In the genomic region with DNA sequence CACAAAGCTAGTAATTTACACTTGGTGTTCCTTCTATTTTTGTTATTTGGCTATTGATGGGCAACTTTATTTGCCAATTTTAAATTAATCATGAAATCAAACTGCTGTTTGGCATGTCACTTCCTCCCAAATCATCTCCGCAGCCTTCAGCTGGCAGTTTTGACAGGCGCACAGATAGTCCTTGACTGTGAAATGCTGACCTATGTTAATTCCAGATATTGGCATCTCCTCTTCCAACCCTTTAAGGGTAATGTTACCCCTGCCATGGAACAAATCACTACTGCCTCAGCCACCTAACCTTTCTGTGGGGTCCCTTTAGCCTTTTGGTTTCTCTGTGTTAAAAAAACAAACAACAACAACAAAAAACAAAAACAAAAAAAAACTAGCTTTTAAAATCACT, we compare ENCODE assay signal across 22 cellular contexts.
"Had no signal": no experiment of that assay in that cellular context is flagged by ENCODE, and none has a peak within 500 bp of the region (broad histone marks: within the 10 kb centered on the region; RNA-seq: fewer than 3 reads in every experiment).

No MANE protein-coding gene starts in this region.

- H3K27me3 ChIP-seq: dorsolateral prefrontal cortex, esophagus muscularis mucosa, gastrocnemius medialis, heart right ventricle, left lung had no signal

- H3K36me3 ChIP-seq: esophagus muscularis mucosa, gastrocnemius medialis, heart right ventricle, left lung, lower lobe of right lung had no signal

- FAIRE-seq: colon, endothelial cell of umbilical vein, islet of Langerhans, keratinocyte had no signal

- DNase-seq: dermis blood vessel endothelial cell; dorsolateral prefrontal cortex; effector CD4-positive, alpha-beta T cell; effector memory CD4-positive, alpha-beta T cell; gastrocnemius medialis; glutamatergic neuron; head of caudate nucleus; heart right ventricle; hippocampal formation; left cardiac atrium; left lung; left ventricle myocardium superior; lower lobe of right lung; mesenchymal stem cell; mucosa of descending colon; naive B cell had no signal

- ATAC-seq: gastrocnemius medialis, heart right ventricle, left lung, left ventricle myocardium superior, lower lobe of right lung, mucosa of descending colon had no signal

- H3K4me3 ChIP-seq: coronary artery, dorsolateral prefrontal cortex, esophagus muscularis mucosa, gastrocnemius medialis, heart right ventricle, left lung, lower lobe of right lung, mucosa of descending colon had no signal

- H3K27ac ChIP-seq: coronary artery, dorsolateral prefrontal cortex, esophagus muscularis mucosa, gastrocnemius medialis, heart right ventricle, left lung, lower lobe of right lung had no signal

- H3K4me1 ChIP-seq: esophagus muscularis mucosa, gastrocnemius medialis, left lung, lower lobe of right lung had no signal

- H3K9me3 ChIP-seq: esophagus muscularis mucosa, gastrocnemius medialis, left lung, lower lobe of right lung, mucosa of descending colon had no signal
